7 cellular contexts compared by ENCODE assay signal in genomic region chr12:23303220-23303619, GRCh38.
"Had no signal": no experiment of that assay in that cellular context is flagged by ENCODE, and none has a peak within 500 bp of the region (broad histone marks: within the 10 kb centered on the region; RNA-seq: fewer than 3 reads in every experiment).

No MANE protein-coding gene starts in this region.

- H3K4me1 Mint-ChIP-seq: IgD-negative memory B cell had no signal

- H3K36me3 Mint-ChIP-seq: IgD-negative memory B cell had no signal

- H3K27ac Mint-ChIP-seq: IgD-negative memory B cell had no signal

- ATAC-seq: HepG2 had no signal

- H3K27me3 Mint-ChIP-seq: IgD-negative memory B cell had no signal

- FAIRE-seq: HepG2, HTR-8/SVneo had no signal

- H3K4me3 Mint-ChIP-seq: IgD-negative memory B cell had no signal

- H3K27ac ChIP-seq: HL-60 had no signal

- DNase-seq: IMR-90, KBM-7, KG1 had no signal
